In the genomic region with DNA sequence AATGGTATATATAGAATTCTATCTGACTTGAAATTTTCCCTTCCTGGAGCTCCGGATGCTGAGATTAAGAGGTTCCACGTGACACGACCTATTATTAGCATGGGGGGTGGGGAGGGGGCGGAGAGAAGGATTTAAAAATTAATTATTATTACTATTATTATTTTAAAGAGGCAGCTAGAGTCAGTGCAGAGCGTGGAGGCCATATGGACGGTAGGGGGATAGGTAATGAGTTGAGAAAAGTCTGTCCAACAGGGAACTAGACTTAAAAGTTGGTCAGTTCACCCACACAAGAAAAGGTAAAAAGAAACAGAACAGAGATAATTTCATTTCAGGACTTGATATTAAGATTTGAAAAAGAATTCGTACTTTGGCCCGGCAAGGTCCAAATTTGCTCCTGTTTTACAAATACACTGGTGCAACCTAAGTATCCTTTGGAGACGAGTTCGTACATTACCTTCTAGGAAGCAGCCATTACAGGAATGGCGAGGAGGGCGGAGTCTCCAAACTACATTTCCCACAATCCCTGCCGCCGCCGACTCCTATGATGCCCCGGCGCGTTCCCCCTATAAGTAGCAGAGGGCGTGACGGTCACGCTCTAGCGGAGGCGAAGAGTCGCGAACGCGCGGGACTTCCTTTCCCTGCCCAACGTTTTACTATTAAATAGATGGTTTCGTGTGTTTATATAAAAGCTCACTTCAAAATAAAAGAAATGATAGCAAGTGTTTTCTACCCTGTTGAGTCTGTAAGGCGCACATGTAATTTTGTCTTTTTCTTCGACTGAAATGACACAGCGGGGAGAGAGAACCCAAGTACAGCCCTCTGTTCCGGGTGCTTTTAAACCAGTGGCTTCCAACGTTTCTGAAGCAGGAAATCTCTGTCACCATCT, we compare ENCODE assay signal across 8 cellular contexts. TPM values are rescaled to one million over a fixed set of nuclear protein-coding genes. Genes with fewer than 3 reads are reported as not detected.
DNase-seq lines count a peak whose midpoint lies in the region; ATAC-seq and TF ChIP-seq lines count a peak whose summit lies in the region.

SMIM30 (minus strand) TSS at position 481 of the 886 bp plus-strand sequence. CDS start 976 bp downstream, outside the sequence.

- no peaks in the 10 kb centered on the region for H3K27me3 ChIP-seq in BE2C

- DNase-seq in BE2C (peak; percentile 91), GM19240 (ENCODE audit: insufficient read length, low spot score) (peak; percentile 65), NCI-H526 treated with DMSO at 0.1 percent for 48 hours (lab: John Stamatoyannopoulos, UW) (peak; percentile 95), dedifferentiated amniotic fluid mesenchymal stem cell (ENCODE audit: extremely low spot score) (peak; percentile 90), left lobe of liver (ENCODE audit: low spot score) (peak; percentile 92)
- peak; percentile 96 for DNase-seq in activated CD4-positive, alpha-beta T cell treated with anti-CD3 and anti-CD28 coated beads, Interleukin-2, amount 10 ng/mL, durations not matched to agents 24 days and 14 days
- DNase-seq in stimulated activated CD4-positive, alpha-beta T cell treated with anti-CD3 and anti-CD28 coated beads, Interleukin-2, amount 100 ng/mL, for 4 hours (ENCODE audit: low read depth), result peak; percentile 85

- peaks cover 21% of the 10 kb centered on the region for H3K4me1 Mint-ChIP-seq in activated CD4-positive, alpha-beta T cell treated with anti-CD3 and anti-CD28 coated beads, Interleukin-2, amount 10 ng/mL, durations not matched to agents 24 days and 14 days

- peaks cover 7% of the 10 kb centered on the region; the same call in 1 of the 2 replicates for H3K4me1 ChIP-seq in BE2C

- peak within 1 kb of the TSS; percentile 91 for H3K27ac Mint-ChIP-seq in activated CD4-positive, alpha-beta T cell treated with anti-CD3 and anti-CD28 coated beads, Interleukin-2, amount 10 ng/mL, durations not matched to agents 24 days and 14 days

- no peaks in the 10 kb centered on the region; the same call in 1 of the 2 replicates for H3K36me3 ChIP-seq in BE2C

- H3K4me3 ChIP-seq in BE2C (ENCODE audit: low read depth, low read length), result peak within 1 kb of the TSS; percentile 92

- intact Hi-C loops in activated CD4-positive, alpha-beta T cell treated with anti-CD3 and anti-CD28 coated beads, Interleukin-2, amount 10 ng/mL, durations not matched to agents 24 days and 14 days (cut with micrococcal nuclease), result loop anchor here (1.0 to 5.0 kb wide), 4 partner anchors 179 to 912 kb away; partner anchors contain the start of genes DOCK4, IFRD1, TMEM168 and ZNF277

- ATAC-seq in HG03460 (IDR thresholded peaks at IDR 0.05; ENCODE audit: unreplicated experiment) (peak; percentile 100), left lobe of liver (peak; percentile 100)

- H3K27me3 Mint-ChIP-seq in activated CD4-positive, alpha-beta T cell treated with anti-CD3 and anti-CD28 coated beads, Interleukin-2, amount 10 ng/mL, durations not matched to agents 24 days and 14 days, result no peaks in the 10 kb centered on the region

- H3K9me3 Mint-ChIP-seq in activated CD4-positive, alpha-beta T cell treated with anti-CD3 and anti-CD28 coated beads, Interleukin-2, amount 10 ng/mL, durations not matched to agents 24 days and 14 days, result peaks cover 9% of the 10 kb centered on the region

- no peaks in the 10 kb centered on the region for H3K9me3 ChIP-seq in BE2C

- peaks cover 18% of the 10 kb centered on the region for H3K36me3 Mint-ChIP-seq in activated CD4-positive, alpha-beta T cell treated with anti-CD3 and anti-CD28 coated beads, Interleukin-2, amount 10 ng/mL, durations not matched to agents 24 days and 14 days (ENCODE audit: low read depth)

- H3K4me3 Mint-ChIP-seq in activated CD4-positive, alpha-beta T cell treated with anti-CD3 and anti-CD28 coated beads, Interleukin-2, amount 10 ng/mL, durations not matched to agents 24 days and 14 days, result peak within 1 kb of the TSS; percentile 93

- TF ChIP-seq CTCF in BE2C (IDR thresholded peaks at IDR 0.05; ENCODE audit: low read depth, low read length), result no peak

RNA-seq across cellular contexts. Expression of gene SMIM30, which starts in this region (rescaled TPM):
- 68.2 TPM for polyA plus RNA-seq in BE2C (2012; ENCODE audit: insufficient read depth, insufficient read length, low read depth)
- total RNA-seq in activated CD4-positive, alpha-beta T cell treated with anti-CD3 and anti-CD28 coated beads, Interleukin-2, amount 10 ng/mL, durations not matched to agents 24 days and 14 days, result 35.0 and 37.7 TPM in 2 replicates
- 12.9 TPM for total RNA-seq in left lobe of liver

Comparison
In these comparisons a context has a peak if more than half of its experiments do, and no peak if none do; other contexts are left out.
1. Peak in every context shown above with its lines: DNase-seq, ATAC-seq and H3K4me3 ChIP-seq.